ENCODE assay signal across 1 cellular context in the genomic region with DNA sequence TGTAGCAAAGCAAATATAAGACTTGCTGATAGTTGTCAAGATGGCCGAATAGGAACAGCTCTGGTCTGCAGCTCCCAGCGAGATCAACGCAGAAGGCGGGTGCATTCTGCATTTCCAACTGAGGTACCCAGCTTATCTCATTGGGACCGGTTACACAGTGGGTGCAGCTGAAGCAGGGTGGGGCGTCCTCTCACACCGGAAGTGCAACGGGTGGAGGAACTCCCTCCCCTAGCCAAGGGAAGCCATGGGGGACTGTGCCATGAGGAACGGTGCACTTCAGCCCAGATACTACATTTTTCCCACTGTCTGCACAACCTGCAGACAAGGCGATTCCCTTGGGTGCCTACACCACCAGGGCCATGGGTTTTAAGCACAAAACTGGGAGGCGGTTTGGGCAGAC.
TF ChIP-seq lines count a peak whose summit lies in the region.

No MANE protein-coding gene starts in this region.

TF ChIP-seq in H1, 55 proteins besides CTCF, POLR2A, EP300 and RAD21:
- TF ChIP-seq CHD1 (IDR thresholded peaks at IDR 0.05; ENCODE audit: low read depth, low read length) (no peak), HDAC6 (IDR thresholded peaks at IDR 0.05; ENCODE audit: low read depth, low read length) (no peak), SUZ12 (IDR thresholded peaks at IDR 0.05; ENCODE audit: low read length) (no peak), MAFK (IDR thresholded peaks at IDR 0.05; ENCODE audit: low read depth, low read length) (no peak), POLR2AphosphoS5 (IDR thresholded peaks at IDR 0.05; ENCODE audit: low read depth, low read length) (no peak), CTBP2 (IDR thresholded peaks at IDR 0.05; ENCODE audit: borderline replicate concordance, insufficient read depth, insufficient read length, low read length) (no peak), CHD2 (IDR thresholded peaks at IDR 0.05; ENCODE audit: low read length) (no peak), TAF1 (IDR thresholded peaks at IDR 0.05; ENCODE audit: low read depth, low read length) (no peak), SP4 (IDR thresholded peaks at IDR 0.05; ENCODE audit: low read length) (no peak)
